In genomic region chr5:117533051-117533670, GRCh38 we compare ENCODE assay signal across 7 cellular contexts.
DNase-seq lines count a peak whose midpoint lies in the region; ATAC-seq and TF ChIP-seq lines count a peak whose summit lies in the region.
"Not testable (repeated sequence)": the region's sequence is repeated elsewhere in the genome, so short reads cannot be mapped to it uniquely, and the experiment has no call there.

No MANE protein-coding gene starts in this region.

- TF ChIP-seq CTCF in PC-9 (conservative IDR thresholded peaks at IDR 0.05); WTC11 (IDR thresholded peaks at IDR 0.05); spleen (IDR thresholded peaks at IDR 0.05 in 8 of 11, conservative IDR thresholded peaks at IDR 0.05 in 3 of 11): not testable (repeated sequence)

- not testable (repeated sequence) for H3K4me1 ChIP-seq in HUES64 (ENCODE audit: insufficient read depth, low read length); PC-9 (replicated peaks; ENCODE audit: insufficient read depth); spleen

- not testable (repeated sequence) for H3F3A ChIP-seq in PC-9 (ENCODE audit: insufficient read depth, low read depth)

- 96% methylated on average over 30 of the region's 30 CpGs for WGBS in HUES64
- WGBS in spleen, 5 donors = 93 to 97% (median 94%) methylated on average over 27 to 30 of the region's 30 CpGs

- POLR2A ChIA-PET in PC-9 (lab: Charles Lee; ENCODE audit: unreplicated experiment); WTC11 (lab: Charles Lee): not testable (repeated sequence)

- intact Hi-C loops in PC-9 (cut with micrococcal nuclease; ENCODE audit: unreplicated experiment); Right ventricle myocardium inferior (cut with DNase I); spleen (cut with DNase I; ENCODE audit: low total_unique reads): not testable (repeated sequence)

- not testable (repeated sequence) for H3K4me3 ChIP-seq in HUES64 (ENCODE audit: low read length); spleen
- H3K4me3 ChIP-seq in PC-9 = peak overlapping the region; percentile 57

- peak; percentile 53 for DNase-seq in DMS53 (lab: John Stamatoyannopoulos, UW)
- peak; percentile 12 for DNase-seq in ELF-1 (ENCODE audit: low read depth, low spot score)
- DNase-seq in PC-9 = peak in 1 of 2 experiments; percentile 3
- DNase-seq in WTC11 (ENCODE audit: low spot score) = peak; percentile 45
- peak; percentile 27 for DNase-seq in Right ventricle myocardium inferior (ENCODE audit: missing footprints)
- peak; percentile 32 for DNase-seq in spleen

- CTCF ChIA-PET in PC-9 (lab: Charles Lee); WTC11 (lab: Charles Lee): not testable (repeated sequence)

- H3K9me3 ChIP-seq in HUES64 (ENCODE audit: insufficient read depth, low read depth, low read length); PC-9 (ENCODE audit: insufficient read depth, low read depth); spleen: not testable (repeated sequence)

- H3K9me3 Mint-ChIP-seq in WTC11 = not testable (repeated sequence)

- H3K4me1 Mint-ChIP-seq in WTC11 = not testable (repeated sequence)

- H3K36me3 Mint-ChIP-seq in WTC11 = not testable (repeated sequence)

- H3K36me3 ChIP-seq in HUES64 (ENCODE audit: insufficient read depth, low read length); PC-9 (ENCODE audit: low read depth); spleen: not testable (repeated sequence)

- 0 out of 2 replicates have a peak overlapping the region, but pooled peaks have one; percentile 36 for H3K9ac ChIP-seq in HUES64 (ENCODE audit: low read depth, low read length)

- peak overlapping the region; percentile 67 for H3K4me2 ChIP-seq in PC-9

- H3K27ac Mint-ChIP-seq in WTC11 = not testable (repeated sequence)

- not testable (repeated sequence) for H3K27me3 Mint-ChIP-seq in WTC11 (ENCODE audit: low read depth)

- not testable (repeated sequence) for H3K4me3 Mint-ChIP-seq in WTC11

- not testable (repeated sequence) for H3K79me2 ChIP-seq in PC-9 (ENCODE audit: low read depth)

- not testable (repeated sequence) for H3K27ac ChIP-seq in HUES64 (ENCODE audit: low read depth, low read length); PC-9; spleen

- not testable (repeated sequence) for BruUV-seq in PC-9 (replicated peaks; lab: Mats Ljungman, UMichigan)

- TF ChIP-seq POLR2A in spleen (IDR thresholded peaks at IDR 0.05) = not testable (repeated sequence)

- not testable (repeated sequence) for H3K9me2 ChIP-seq in PC-9 (ENCODE audit: insufficient read depth)

- H3K27me3 ChIP-seq in HUES64 (ENCODE audit: insufficient read depth, low read length); PC-9 (ENCODE audit: insufficient read depth, low read depth); spleen (replicated peaks in 1 of 7): not testable (repeated sequence)

- ATAC-seq in WTC11, Right ventricle myocardium inferior: not testable (repeated sequence)

- H2AFZ ChIP-seq in PC-9 = peak overlapping the region; percentile 78

- H4K20me1 ChIP-seq in PC-9 (ENCODE audit: insufficient read depth) = not testable (repeated sequence)
